In the genomic region with DNA sequence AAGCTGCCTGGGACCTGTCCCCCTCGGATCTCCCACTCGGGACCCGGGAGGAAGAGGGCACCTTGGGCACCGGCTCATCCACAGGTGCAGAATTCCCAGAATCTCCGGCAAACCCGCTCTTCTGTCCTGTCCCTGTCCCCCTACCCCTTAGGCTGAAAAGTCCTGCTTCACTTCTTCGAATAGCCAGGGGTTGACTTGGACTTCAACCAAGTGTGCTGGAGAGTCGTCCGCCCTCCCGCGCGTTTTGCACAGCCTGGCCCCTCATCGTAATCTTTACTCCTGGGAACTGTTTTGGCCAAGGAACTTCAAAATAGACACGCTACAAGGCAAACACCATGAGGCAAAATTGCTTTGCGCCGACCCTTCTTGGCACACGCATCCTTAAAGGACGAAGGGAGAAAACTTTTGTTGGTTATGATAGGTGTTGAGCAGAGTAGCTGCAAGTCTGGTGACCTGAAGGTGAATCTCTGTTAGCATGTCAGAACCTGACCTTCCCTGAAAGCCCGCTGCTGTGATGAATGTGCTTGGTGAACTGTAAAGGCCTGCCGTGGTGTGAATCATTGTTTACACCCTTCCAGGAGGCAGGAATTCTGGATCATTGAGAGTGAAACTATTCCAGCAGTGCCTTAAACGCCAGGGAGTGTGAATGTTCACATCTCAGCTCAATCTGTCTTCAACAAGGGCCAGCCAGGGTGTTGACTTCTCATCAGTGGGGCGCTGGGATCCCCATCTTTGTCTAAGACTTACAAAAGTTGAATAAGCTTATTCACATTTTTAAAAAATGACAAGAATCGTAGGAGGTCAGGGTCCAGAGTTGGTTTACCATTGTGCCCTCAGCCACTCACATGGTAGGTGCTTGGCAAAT, we compare ENCODE assay signal across 8 cellular contexts. TPM values are rescaled to one million over a fixed set of nuclear protein-coding genes. Genes with fewer than 3 reads are reported as not detected.
DNase-seq lines count a peak whose midpoint lies in the region; ATAC-seq and TF ChIP-seq lines count a peak whose summit lies in the region.

No MANE protein-coding gene starts in this region.

- 0 out of 2 replicates have a peak, but pooled peaks cover 6% of the 10 kb centered on the region for H3F3A ChIP-seq in GM23338 (replicated peaks; ENCODE audit: low read depth)

- H3K4me3 ChIP-seq in GM23338 (peak overlapping the region; percentile 68), skeletal muscle tissue (ENCODE audit: low read length in 3 of 3) (peak overlapping the region; percentile 22 to 48 (median 34))

- H3K9me3 ChIP-seq in skeletal muscle tissue (ENCODE audit: control insufficient read depth in 3 of 3, low read length in 3 of 3) = no peaks in the 10 kb centered on the region

- peak overlapping the region; percentile 81 for H3K4me3 Mint-ChIP-seq in GM23338

- ATAC-seq in GM23338 (peak; percentile 47), GM18867 (IDR thresholded peaks at IDR 0.05; ENCODE audit: unreplicated experiment) (no peak)

- no peak overlapping the region for H3K27ac ChIP-seq in GM23338 (ENCODE audit: low read depth)
- no peak overlapping the region for H3K27ac ChIP-seq in skeletal muscle tissue (ENCODE audit: low read depth, low read length)

- H3K27me3 ChIP-seq in GM23338 (ENCODE audit: insufficient read depth) (peaks cover 17% of the 10 kb centered on the region), skeletal muscle tissue (ENCODE audit: control insufficient read depth in 3 of 3, insufficient read depth in 3 of 3, low read length in 3 of 3) (peaks cover 4 to 11% (median 7%) of the 10 kb centered on the region in 3 donors)

- DNase-seq in AG08396 (ENCODE audit: low spot score) = peak; percentile 10
- peak; percentile 49 for DNase-seq in GM23338 (ENCODE audit: low spot score)
- peak; percentile 74 for DNase-seq in SW480 (ENCODE audit: low spot score)
- DNase-seq in hepatic stellate cell (ENCODE audit: low spot score) = peak; percentile 21
- DNase-seq in stimulated activated CD4-positive, alpha-beta T cell treated with anti-CD3 and anti-CD28 coated beads, Interleukin-12 subunit alpha, Interleukin-12 subunit beta, amount 100 ng/mL, for 4 hours = no peak
- no peak for DNase-seq in GM19238 (ENCODE audit: insufficient read length, low spot score)

- H3K36me3 ChIP-seq in GM23338 (ENCODE audit: insufficient read depth) = no peaks in the 10 kb centered on the region
- no peaks in the 10 kb centered on the region for H3K36me3 ChIP-seq in skeletal muscle tissue (ENCODE audit: control insufficient read depth in 3 of 3, insufficient read depth in 3 of 3, low read length in 3 of 3)

- peaks cover 14% of the 10 kb centered on the region; the same call in 2 of the 3 replicates for H3K9me3 Mint-ChIP-seq in GM23338

- H3K4me2 ChIP-seq in GM23338 = peak overlapping the region; percentile 90

- peaks cover 37% of the 10 kb centered on the region for H3K79me2 ChIP-seq in GM23338 (replicated peaks; ENCODE audit: insufficient read depth)

- H3K4me1 Mint-ChIP-seq in GM23338 = peaks cover 18% of the 10 kb centered on the region

- peaks cover 24% of the 10 kb centered on the region for H3K36me3 Mint-ChIP-seq in GM23338 (ENCODE audit: low read depth)

- H4K20me1 ChIP-seq in GM23338 (replicated peaks; ENCODE audit: insufficient read depth) = no peaks in the 10 kb centered on the region

- no peak overlapping the region for H3K27ac Mint-ChIP-seq in GM23338

- peaks cover 14% of the 10 kb centered on the region for H3K27me3 Mint-ChIP-seq in GM23338 (ENCODE audit: insufficient read depth, low read depth, poor library complexity)

- H3K9me2 ChIP-seq in GM23338 (ENCODE audit: insufficient read depth) = peaks cover 12% of the 10 kb centered on the region; the same call in 1 of the 2 replicates

- H3K4me1 ChIP-seq in GM23338 (ENCODE audit: insufficient read depth) (peaks cover 8% of the 10 kb centered on the region), skeletal muscle tissue (ENCODE audit: control insufficient read depth in 3 of 3, insufficient read depth in 3 of 3, low read length in 3 of 3) (peaks cover 4 to 5% (median 5%) of the 10 kb centered on the region in 3 donors)

- no peak for TF ChIP-seq CTCF in GM23338 (conservative IDR thresholded peaks at IDR 0.05; ENCODE audit: low read depth in 2 of 2)

- no peak overlapping the region for H3K9ac ChIP-seq in skeletal muscle tissue (ENCODE audit: low read depth in 1 of 3, low read length in 3 of 3)

- peak overlapping the region; percentile 99 for H2AFZ ChIP-seq in GM23338

TF ChIP-seq in GM23338, 12 proteins besides CTCF, POLR2A, EP300 and RAD21:
- TF ChIP-seq, protein P1, sequence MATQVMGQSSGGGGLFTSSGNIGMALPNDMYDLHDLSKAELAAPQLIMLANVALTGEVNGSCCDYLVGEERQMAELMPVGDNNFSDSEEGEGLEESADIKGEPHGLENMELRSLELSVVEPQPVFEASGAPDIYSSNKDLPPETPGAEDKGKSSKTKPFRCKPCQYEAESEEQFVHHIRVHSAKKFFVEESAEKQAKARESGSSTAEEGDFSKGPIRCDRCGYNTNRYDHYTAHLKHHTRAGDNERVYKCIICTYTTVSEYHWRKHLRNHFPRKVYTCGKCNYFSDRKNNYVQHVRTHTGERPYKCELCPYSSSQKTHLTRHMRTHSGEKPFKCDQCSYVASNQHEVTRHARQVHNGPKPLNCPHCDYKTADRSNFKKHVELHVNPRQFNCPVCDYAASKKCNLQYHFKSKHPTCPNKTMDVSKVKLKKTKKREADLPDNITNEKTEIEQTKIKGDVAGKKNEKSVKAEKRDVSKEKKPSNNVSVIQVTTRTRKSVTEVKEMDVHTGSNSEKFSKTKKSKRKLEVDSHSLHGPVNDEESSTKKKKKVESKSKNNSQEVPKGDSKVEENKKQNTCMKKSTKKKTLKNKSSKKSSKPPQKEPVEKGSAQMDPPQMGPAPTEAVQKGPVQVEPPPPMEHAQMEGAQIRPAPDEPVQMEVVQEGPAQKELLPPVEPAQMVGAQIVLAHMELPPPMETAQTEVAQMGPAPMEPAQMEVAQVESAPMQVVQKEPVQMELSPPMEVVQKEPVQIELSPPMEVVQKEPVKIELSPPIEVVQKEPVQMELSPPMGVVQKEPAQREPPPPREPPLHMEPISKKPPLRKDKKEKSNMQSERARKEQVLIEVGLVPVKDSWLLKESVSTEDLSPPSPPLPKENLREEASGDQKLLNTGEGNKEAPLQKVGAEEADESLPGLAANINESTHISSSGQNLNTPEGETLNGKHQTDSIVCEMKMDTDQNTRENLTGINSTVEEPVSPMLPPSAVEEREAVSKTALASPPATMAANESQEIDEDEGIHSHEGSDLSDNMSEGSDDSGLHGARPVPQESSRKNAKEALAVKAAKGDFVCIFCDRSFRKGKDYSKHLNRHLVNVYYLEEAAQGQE (IDR thresholded peaks at IDR 0.05; ENCODE audit: unreplicated experiment) = no peak
- no peak for TF ChIP-seq CREB1 (CRISPR knock-in tag; IDR thresholded peaks at IDR 0.05; ENCODE audit: low read depth)
- no peak for TF ChIP-seq ETS1 (IDR thresholded peaks at IDR 0.05)

RNA-seq across cellular contexts. Expression of gene RAPGEF5, which starts 0.6 kb away (rescaled TPM):
- total RNA-seq in GM23338 (2014; rRNA removed; shearing (Covaris generic)) = 13.1 and 17.7 TPM in 2 replicates
- 6.3 and 7.1 TPM in 2 replicates for polyA plus RNA-seq in GM23338 (2016; fragmentation: Nextera tagmentation; extraction: Ambion mirVana)
- 29.7 TPM for total RNA-seq in skeletal muscle tissue

Comparison
In these comparisons a context has a peak if more than half of its experiments do, and no peak if none do; other contexts are left out.
1. DNase-seq: peak in AG08396 (single experiment), GM23338 (single experiment), SW480 (single experiment) and hepatic stellate cell (single experiment); none in stimulated activated CD4-positive, alpha-beta T cell treated with anti-CD3 and anti-CD28 coated beads, Interleukin-12 subunit alpha, Interleukin-12 subunit beta, amount 100 ng/mL, for 4 hours (single experiment) and GM19238 (single experiment).